8 cellular contexts compared by ENCODE assay signal in genomic region chr7:876077-876971, GRCh38. TPM values are rescaled to one million over a fixed set of nuclear protein-coding genes. Genes with fewer than 3 reads are reported as not detected.
DNase-seq lines count a peak whose midpoint lies in the region; ATAC-seq and TF ChIP-seq lines count a peak whose summit lies in the region.

Gene GET4, plus strand, starts transcription at chr7:876554. Its CDS starts 92 bp downstream, at chr7:876646.

- TF ChIP-seq CTCF in GM10266 (IDR thresholded peaks at IDR 0.05; ENCODE audit: control insufficient read depth, insufficient read depth, low read depth, missing control alignments) = peak; percentile 24
- TF ChIP-seq CTCF in type B pancreatic cell (conservative IDR thresholded peaks at IDR 0.05) = peak; percentile 38

- H3K27ac Mint-ChIP-seq in activated naive CD8-positive, alpha-beta T cell treated with anti-CD3 and anti-CD28 coated beads, Interleukin-2, amount 50 U/mL, for 24 hours = peak within 1 kb of the TSS; percentile 89
- H3K27ac Mint-ChIP-seq in type B pancreatic cell = peak within 1 kb of the TSS; percentile 87

- intact Hi-C loops in cardiac septum (cut with DNase I) = loop anchor here (10.0 kb wide), 1 partner anchor 552 kb away; no protein-coding TSS in a partner anchor

- ATAC-seq in HG02588 (IDR thresholded peaks at IDR 0.05; ENCODE audit: unreplicated experiment) = peak; percentile 72
- peak; percentile 81 for ATAC-seq in activated naive CD8-positive, alpha-beta T cell treated with anti-CD3 and anti-CD28 coated beads, Interleukin-2, amount 50 U/mL, for 24 hours

- peaks cover 28% of the 10 kb centered on the region for H3K4me1 Mint-ChIP-seq in activated naive CD8-positive, alpha-beta T cell treated with anti-CD3 and anti-CD28 coated beads, Interleukin-2, amount 50 U/mL, for 24 hours
- peaks cover 21% of the 10 kb centered on the region for H3K4me1 Mint-ChIP-seq in type B pancreatic cell (ENCODE audit: unreplicated experiment)

- H3K36me3 Mint-ChIP-seq in activated naive CD8-positive, alpha-beta T cell treated with anti-CD3 and anti-CD28 coated beads, Interleukin-2, amount 50 U/mL, for 24 hours (ENCODE audit: low read depth) = peaks cover 19% of the 10 kb centered on the region
- peaks cover 18% of the 10 kb centered on the region for H3K36me3 Mint-ChIP-seq in type B pancreatic cell

- H3K9me3 Mint-ChIP-seq in activated naive CD8-positive, alpha-beta T cell treated with anti-CD3 and anti-CD28 coated beads, Interleukin-2, amount 50 U/mL, for 24 hours = no peaks in the 10 kb centered on the region
- H3K9me3 Mint-ChIP-seq in type B pancreatic cell = no peaks in the 10 kb centered on the region

- DNase-seq in GM10266 (ENCODE audit: extremely low spot score) = peak; percentile 95
- peak; percentile 94 for DNase-seq in NCI-H1092 treated with DMSO at 0.1 percent for 48 hours (lab: John Stamatoyannopoulos, UW)
- DNase-seq in SW 1271 (lab: John Stamatoyannopoulos, UW) = peak; percentile 82 to 89
- DNase-seq in activated naive CD8-positive, alpha-beta T cell treated with anti-CD3 and anti-CD28 coated beads, Interleukin-2, amount 50 U/mL, for 24 hours = peak; percentile 97
- DNase-seq in cardiac septum (ENCODE audit: low spot score) = peak; percentile 99
- DNase-seq in pons (ENCODE audit: low spot score) = peak; percentile 91
- DNase-seq in type B pancreatic cell (ENCODE audit: extremely low spot score, unreplicated experiment) = peak; percentile 100

- peak within 1 kb of the TSS; percentile 91 for H3K4me3 Mint-ChIP-seq in activated naive CD8-positive, alpha-beta T cell treated with anti-CD3 and anti-CD28 coated beads, Interleukin-2, amount 50 U/mL, for 24 hours
- H3K4me3 Mint-ChIP-seq in type B pancreatic cell = peak within 1 kb of the TSS; percentile 92

- H3K27me3 Mint-ChIP-seq in activated naive CD8-positive, alpha-beta T cell treated with anti-CD3 and anti-CD28 coated beads, Interleukin-2, amount 50 U/mL, for 24 hours = no peaks in the 10 kb centered on the region
- no peaks in the 10 kb centered on the region for H3K27me3 Mint-ChIP-seq in type B pancreatic cell

RNA-seq across cellular contexts. Expression of gene GET4, which starts in this region (rescaled TPM):
- 21.3 TPM for total RNA-seq in cardiac septum
- total RNA-seq in type B pancreatic cell (ENCODE audit: low replicate concordance) = 46.3 and 50.0 TPM in 2 replicates

Comparison
In these comparisons a context has a peak if more than half of its experiments do, and no peak if none do; other contexts are left out.
1. Peak in every context shown above with its lines: DNase-seq and ATAC-seq.